In genomic region chr22:44190381-44190976, GRCh38 we compare ENCODE assay signal across 17 cellular contexts. TPM values are rescaled to one million over a fixed set of nuclear protein-coding genes. Genes with fewer than 3 reads are reported as not detected.
"Had no signal": no experiment of that assay in that cellular context is flagged by ENCODE, and none has a peak within 500 bp of the region (broad histone marks: within the 10 kb centered on the region; RNA-seq: fewer than 3 reads in every experiment).

No MANE protein-coding gene starts in this region.

- H3K4me3 ChIP-seq: dorsolateral prefrontal cortex, gastrocnemius medialis, heart left ventricle, ovary, tibial nerve, vagina had no signal

- H3K27ac ChIP-seq: dorsolateral prefrontal cortex, gastrocnemius medialis, heart left ventricle, ovary, tibial nerve, vagina had no signal

- H3K9me3 ChIP-seq: gastrocnemius medialis, heart left ventricle, ovary, tibial nerve, vagina had no signal

- H3K27me3 Mint-ChIP-seq: activated CD4-positive, alpha-beta T cell treated with anti-CD3 and anti-CD28 coated beads, Interleukin-2, amount 10 ng/mL, durations not matched to agents 7 days and 5 days had no signal

- H3K27ac Mint-ChIP-seq: activated naive CD4-positive, alpha-beta T cell treated with anti-CD3 and anti-CD28 coated beads for 36 hours; endodermal cell; immature natural killer cell; WTC11 had no signal

- H3K4me3 Mint-ChIP-seq: activated CD4-positive, alpha-beta T cell treated with anti-CD3 and anti-CD28 coated beads, Interleukin-2, amount 10 ng/mL, durations not matched to agents 7 days and 5 days; activated naive CD4-positive, alpha-beta T cell treated with anti-CD3 and anti-CD28 coated beads for 36 hours; endodermal cell; immature natural killer cell; neural crest cell; WTC11 had no signal

- H3K36me3 ChIP-seq: gastrocnemius medialis, ovary, tibial nerve, vagina had no signal

- FAIRE-seq: astrocyte, bronchial epithelial cell, TTC549 had no signal

- H3K4me1 ChIP-seq: gastrocnemius medialis, tibial nerve, vagina had no signal

- ATAC-seq: gastrocnemius medialis, heart left ventricle, WTC11 had no signal

- H3K27me3 ChIP-seq: dorsolateral prefrontal cortex, ovary, tibial nerve, vagina had no signal

- H3K36me3 Mint-ChIP-seq: WTC11 had no signal

- DNase-seq: endodermal cell, erythroblast, heart left ventricle, immature natural killer cell, ovary had no signal

- H3K9me3 Mint-ChIP-seq: activated CD4-positive, alpha-beta T cell treated with anti-CD3 and anti-CD28 coated beads, Interleukin-2, amount 10 ng/mL, durations not matched to agents 7 days and 5 days; activated naive CD4-positive, alpha-beta T cell treated with anti-CD3 and anti-CD28 coated beads for 36 hours; endodermal cell; neural crest cell had no signal

- H3K4me1 Mint-ChIP-seq: endodermal cell had no signal

RNA-seq across cellular contexts. Expression of gene PARVG, which starts 9.8 kb away (rescaled TPM):
- total RNA-seq: bronchial epithelial cell, pulmonary artery endothelial cell had no signal
